1 cellular context compared by ENCODE assay signal in the genomic region with DNA sequence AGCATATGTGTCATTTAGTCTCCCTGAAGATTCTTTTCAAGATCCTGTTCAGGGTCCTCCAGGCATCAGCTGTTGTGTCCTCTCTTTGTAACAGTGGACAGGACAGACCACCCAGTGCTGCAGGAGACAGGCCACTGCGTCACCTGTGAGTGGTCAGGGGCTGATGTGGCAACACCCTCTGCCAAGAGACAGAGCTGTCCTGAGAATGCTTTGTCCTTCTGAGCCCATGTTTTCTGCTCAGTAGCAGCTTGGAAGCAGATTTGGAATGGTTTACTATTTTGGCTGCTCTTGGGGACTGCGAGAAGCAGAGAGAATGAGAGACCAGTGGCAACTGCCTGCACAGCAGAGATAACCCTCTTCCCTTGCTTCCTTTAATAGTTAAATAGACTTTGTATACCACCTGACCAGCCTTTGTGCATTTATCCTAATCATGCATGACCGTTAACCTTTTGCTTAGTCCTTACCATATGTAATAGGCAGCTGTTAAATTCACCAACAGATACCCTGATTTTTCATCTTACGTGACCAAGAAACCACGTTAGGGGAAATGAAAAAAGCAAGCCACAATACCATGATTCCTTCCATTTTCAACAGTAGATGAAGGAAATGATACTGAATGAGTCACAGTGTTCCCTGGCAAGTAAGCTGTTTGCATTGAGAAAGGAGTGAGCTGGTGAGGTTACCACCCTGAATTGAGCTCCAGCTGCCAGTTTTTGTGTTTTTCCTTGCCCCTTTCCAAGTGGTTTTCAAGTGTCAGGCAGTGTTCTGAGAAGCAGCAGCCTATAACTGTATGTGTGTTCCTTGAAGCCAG.
A peak's percentile ranks its signal among the peaks of the same experiment; 100 is the strongest.
TF ChIP-seq lines count a peak whose summit lies in the region.

No MANE protein-coding gene starts in this region.

TF ChIP-seq in GM12878, 131 proteins besides CTCF, POLR2A, EP300 and RAD21 (continues in another document):
- TF ChIP-seq, protein P1, sequence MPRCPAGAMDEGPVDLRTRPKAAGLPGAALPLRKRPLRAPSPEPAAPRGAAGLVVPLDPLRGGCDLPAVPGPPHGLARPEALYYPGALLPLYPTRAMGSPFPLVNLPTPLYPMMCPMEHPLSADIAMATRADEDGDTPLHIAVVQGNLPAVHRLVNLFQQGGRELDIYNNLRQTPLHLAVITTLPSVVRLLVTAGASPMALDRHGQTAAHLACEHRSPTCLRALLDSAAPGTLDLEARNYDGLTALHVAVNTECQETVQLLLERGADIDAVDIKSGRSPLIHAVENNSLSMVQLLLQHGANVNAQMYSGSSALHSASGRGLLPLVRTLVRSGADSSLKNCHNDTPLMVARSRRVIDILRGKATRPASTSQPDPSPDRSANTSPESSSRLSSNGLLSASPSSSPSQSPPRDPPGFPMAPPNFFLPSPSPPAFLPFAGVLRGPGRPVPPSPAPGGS (IDR thresholded peaks at IDR 0.05; ENCODE audit: borderline replicate concordance, insufficient read depth, low read depth, low read length, poor library complexity, severe bottlenecking): peak; percentile 21
- TF ChIP-seq BCL11A (IDR thresholded peaks at IDR 0.05; ENCODE audit: low read depth, low read length) (peak; percentile 83), BHLHE40 (IDR thresholded peaks at IDR 0.05; ENCODE audit: borderline replicate concordance in 1 of 2, low read depth in 2 of 2, low read length in 1 of 2) (peak; percentile 50 to 69; a peak in 2 of 4 replicates), CBX3 (IDR thresholded peaks at IDR 0.05; ENCODE audit: borderline replicate concordance, low read depth) (no peak), PML (IDR thresholded peaks at IDR 0.05; ENCODE audit: low read length) (peak; percentile 40; the same call in 1 of the 2 replicates), MEF2B (IDR thresholded peaks at IDR 0.05; ENCODE audit: partially characterized antibody, poor library complexity, severe bottlenecking) (peak; percentile 43), SPI1 (IDR thresholded peaks at IDR 0.05; ENCODE audit: borderline replicate concordance, insufficient read depth, low read depth, low read length) (peak; percentile 95), FOXM1 (IDR thresholded peaks at IDR 0.05; ENCODE audit: low read depth, low read length) (peak; percentile 74; the same call in 1 of the 2 replicates), CBX5 (IDR thresholded peaks at IDR 0.05; ENCODE audit: low read depth) (0 out of 2 replicates have a peak, but pooled peaks have one; percentile 67), ZNF217 (IDR thresholded peaks at IDR 0.05) (peak; percentile 85), RUNX3 (IDR thresholded peaks at IDR 0.05; ENCODE audit: low read length) (peak; percentile 96), ZBED1 (IDR thresholded peaks at IDR 0.05; ENCODE audit: borderline replicate concordance) (0 out of 2 replicates have a peak, but pooled peaks have one; percentile 45), IRF4 (IDR thresholded peaks at IDR 0.05; ENCODE audit: low read depth, low read length) (peak; percentile 74; the same call in 1 of the 2 replicates), SREBF2 (IDR thresholded peaks at IDR 0.05; ENCODE audit: low read length) (no peak), BMI1 (IDR thresholded peaks at IDR 0.05; ENCODE audit: borderline replicate concordance) (peak; percentile 41; the same call in 1 of the 2 replicates), CREM (IDR thresholded peaks at IDR 0.05; ENCODE audit: low read depth) (peak; percentile 75), STAT1 (conservative IDR thresholded peaks at IDR 0.05) (no peak), NR2C1 (IDR thresholded peaks at IDR 0.05) (no peak), CREB1 (IDR thresholded peaks at IDR 0.05; ENCODE audit: low read depth) (0 out of 2 replicates have a peak, but pooled peaks have one; percentile 29), NBN (IDR thresholded peaks at IDR 0.05) (peak; percentile 88), CEBPB (IDR thresholded peaks at IDR 0.05; ENCODE audit: borderline replicate concordance in 1 of 2, low read depth in 2 of 2, low read length in 2 of 2) (0 out of 4 replicates have a peak, but pooled peaks of 1 of the 2 experiments have one; percentile 66), POU2F2 (IDR thresholded peaks at IDR 0.05; ENCODE audit: borderline replicate concordance, low read depth, low read length) (peak; percentile 53; the same call in 1 of the 3 replicates), ATF7 (IDR thresholded peaks at IDR 0.05; ENCODE audit: low read depth) (peak; percentile 84), MEF2A (IDR thresholded peaks at IDR 0.05; ENCODE audit: insufficient read depth, low read depth, low read length) (0 out of 2 replicates have a peak, but pooled peaks have one; percentile 28), IKZF1 (conservative IDR thresholded peaks at IDR 0.05) (peak; percentile 90), IKZF2 (IDR thresholded peaks at IDR 0.05) (peak; percentile 94 to 96), MTA2 (IDR thresholded peaks at IDR 0.05; ENCODE audit: low read depth) (peak; percentile 86), SREBF1 (IDR thresholded peaks at IDR 0.05; ENCODE audit: low read length) (no peak), SMARCA5 (IDR thresholded peaks at IDR 0.05) (peak; percentile 67; the same call in 1 of the 2 replicates), JUND (IDR thresholded peaks at IDR 0.05; ENCODE audit: low read depth, low read length) (peak; percentile 48; the same call in 1 of the 2 replicates), MTA3 (IDR thresholded peaks at IDR 0.05; ENCODE audit: borderline replicate concordance, low read length) (peak; percentile 92; the same call in 1 of the 2 replicates), CHD2 (IDR thresholded peaks at IDR 0.05; ENCODE audit: borderline replicate concordance, low read depth, low read length) (peak; percentile 52; the same call in 1 of the 2 replicates), JUNB (IDR thresholded peaks at IDR 0.05) (peak; percentile 65), GATAD2B (conservative IDR thresholded peaks at IDR 0.05; ENCODE audit: low read depth) (peak; percentile 46; the same call in 1 of the 2 replicates), ETV6 (conservative IDR thresholded peaks at IDR 0.05 in 1 of 2, IDR thresholded peaks at IDR 0.05 in 1 of 2; ENCODE audit: borderline replicate concordance in 1 of 2, low read depth in 1 of 2) (peak in 1 of 2 experiments; percentile 89; a peak in 2 of 4 replicates), TCF7 (IDR thresholded peaks at IDR 0.05; ENCODE audit: borderline replicate concordance) (no peak; the same call in 1 of the 2 replicates), RCOR1 (conservative IDR thresholded peaks at IDR 0.05; ENCODE audit: low read depth, low read length) (no peak; the same call in 1 of the 2 replicates), PAX5 (IDR thresholded peaks at IDR 0.05; ENCODE audit: borderline replicate concordance, low read depth, low read length) (peak; percentile 79; the same call in 1 of the 2 replicates), SMAD1 (IDR thresholded peaks at IDR 0.05; ENCODE audit: low read depth, partially characterized antibody) (peak; percentile 27), EED (IDR thresholded peaks at IDR 0.05; ENCODE audit: low read depth) (peak; percentile 90), EZH2 (IDR thresholded peaks at IDR 0.05; ENCODE audit: borderline replicate concordance, control insufficient read depth, low read depth, low read length) (0 out of 2 replicates have a peak, but pooled peaks have one; percentile 53), NFIC (IDR thresholded peaks at IDR 0.05; ENCODE audit: low read depth, low read length) (peak; percentile 86)
- TF ChIP-seq, protein P2, sequence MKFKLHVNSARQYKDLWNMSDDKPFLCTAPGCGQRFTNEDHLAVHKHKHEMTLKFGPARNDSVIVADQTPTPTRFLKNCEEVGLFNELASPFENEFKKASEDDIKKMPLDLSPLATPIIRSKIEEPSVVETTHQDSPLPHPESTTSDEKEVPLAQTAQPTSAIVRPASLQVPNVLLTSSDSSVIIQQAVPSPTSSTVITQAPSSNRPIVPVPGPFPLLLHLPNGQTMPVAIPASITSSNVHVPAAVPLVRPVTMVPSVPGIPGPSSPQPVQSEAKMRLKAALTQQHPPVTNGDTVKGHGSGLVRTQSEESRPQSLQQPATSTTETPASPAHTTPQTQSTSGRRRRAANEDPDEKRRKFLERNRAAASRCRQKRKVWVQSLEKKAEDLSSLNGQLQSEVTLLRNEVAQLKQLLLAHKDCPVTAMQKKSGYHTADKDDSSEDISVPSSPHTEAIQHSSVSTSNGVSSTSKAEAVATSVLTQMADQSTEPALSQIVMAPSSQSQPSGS (IDR thresholded peaks at IDR 0.05; ENCODE audit: low read length): peak; percentile 92
- TF ChIP-seq, protein P3, sequence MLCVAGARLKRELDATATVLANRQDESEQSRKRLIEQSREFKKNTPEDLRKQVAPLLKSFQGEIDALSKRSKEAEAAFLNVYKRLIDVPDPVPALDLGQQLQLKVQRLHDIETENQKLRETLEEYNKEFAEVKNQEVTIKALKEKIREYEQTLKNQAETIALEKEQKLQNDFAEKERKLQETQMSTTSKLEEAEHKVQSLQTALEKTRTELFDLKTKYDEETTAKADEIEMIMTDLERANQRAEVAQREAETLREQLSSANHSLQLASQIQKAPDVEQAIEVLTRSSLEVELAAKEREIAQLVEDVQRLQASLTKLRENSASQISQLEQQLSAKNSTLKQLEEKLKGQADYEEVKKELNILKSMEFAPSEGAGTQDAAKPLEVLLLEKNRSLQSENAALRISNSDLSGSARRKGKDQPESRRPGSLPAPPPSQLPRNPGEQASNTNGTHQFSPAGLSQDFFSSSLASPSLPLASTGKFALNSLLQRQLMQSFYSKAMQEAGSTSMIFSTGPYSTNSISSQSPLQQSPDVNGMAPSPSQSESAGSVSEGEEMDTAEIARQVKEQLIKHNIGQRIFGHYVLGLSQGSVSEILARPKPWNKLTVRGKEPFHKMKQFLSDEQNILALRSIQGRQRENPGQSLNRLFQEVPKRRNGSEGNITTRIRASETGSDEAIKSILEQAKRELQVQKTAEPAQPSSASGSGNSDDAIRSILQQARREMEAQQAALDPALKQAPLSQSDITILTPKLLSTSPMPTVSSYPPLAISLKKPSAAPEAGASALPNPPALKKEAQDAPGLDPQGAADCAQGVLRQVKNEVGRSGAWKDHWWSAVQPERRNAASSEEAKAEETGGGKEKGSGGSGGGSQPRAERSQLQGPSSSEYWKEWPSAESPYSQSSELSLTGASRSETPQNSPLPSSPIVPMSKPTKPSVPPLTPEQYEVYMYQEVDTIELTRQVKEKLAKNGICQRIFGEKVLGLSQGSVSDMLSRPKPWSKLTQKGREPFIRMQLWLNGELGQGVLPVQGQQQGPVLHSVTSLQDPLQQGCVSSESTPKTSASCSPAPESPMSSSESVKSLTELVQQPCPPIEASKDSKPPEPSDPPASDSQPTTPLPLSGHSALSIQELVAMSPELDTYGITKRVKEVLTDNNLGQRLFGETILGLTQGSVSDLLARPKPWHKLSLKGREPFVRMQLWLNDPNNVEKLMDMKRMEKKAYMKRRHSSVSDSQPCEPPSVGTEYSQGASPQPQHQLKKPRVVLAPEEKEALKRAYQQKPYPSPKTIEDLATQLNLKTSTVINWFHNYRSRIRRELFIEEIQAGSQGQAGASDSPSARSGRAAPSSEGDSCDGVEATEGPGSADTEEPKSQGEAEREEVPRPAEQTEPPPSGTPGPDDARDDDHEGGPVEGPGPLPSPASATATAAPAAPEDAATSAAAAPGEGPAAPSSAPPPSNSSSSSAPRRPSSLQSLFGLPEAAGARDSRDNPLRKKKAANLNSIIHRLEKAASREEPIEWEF (IDR thresholded peaks at IDR 0.05; ENCODE audit: insufficient replicate concordance, low read depth, low read length): no peak
- TF ChIP-seq, protein P4, sequence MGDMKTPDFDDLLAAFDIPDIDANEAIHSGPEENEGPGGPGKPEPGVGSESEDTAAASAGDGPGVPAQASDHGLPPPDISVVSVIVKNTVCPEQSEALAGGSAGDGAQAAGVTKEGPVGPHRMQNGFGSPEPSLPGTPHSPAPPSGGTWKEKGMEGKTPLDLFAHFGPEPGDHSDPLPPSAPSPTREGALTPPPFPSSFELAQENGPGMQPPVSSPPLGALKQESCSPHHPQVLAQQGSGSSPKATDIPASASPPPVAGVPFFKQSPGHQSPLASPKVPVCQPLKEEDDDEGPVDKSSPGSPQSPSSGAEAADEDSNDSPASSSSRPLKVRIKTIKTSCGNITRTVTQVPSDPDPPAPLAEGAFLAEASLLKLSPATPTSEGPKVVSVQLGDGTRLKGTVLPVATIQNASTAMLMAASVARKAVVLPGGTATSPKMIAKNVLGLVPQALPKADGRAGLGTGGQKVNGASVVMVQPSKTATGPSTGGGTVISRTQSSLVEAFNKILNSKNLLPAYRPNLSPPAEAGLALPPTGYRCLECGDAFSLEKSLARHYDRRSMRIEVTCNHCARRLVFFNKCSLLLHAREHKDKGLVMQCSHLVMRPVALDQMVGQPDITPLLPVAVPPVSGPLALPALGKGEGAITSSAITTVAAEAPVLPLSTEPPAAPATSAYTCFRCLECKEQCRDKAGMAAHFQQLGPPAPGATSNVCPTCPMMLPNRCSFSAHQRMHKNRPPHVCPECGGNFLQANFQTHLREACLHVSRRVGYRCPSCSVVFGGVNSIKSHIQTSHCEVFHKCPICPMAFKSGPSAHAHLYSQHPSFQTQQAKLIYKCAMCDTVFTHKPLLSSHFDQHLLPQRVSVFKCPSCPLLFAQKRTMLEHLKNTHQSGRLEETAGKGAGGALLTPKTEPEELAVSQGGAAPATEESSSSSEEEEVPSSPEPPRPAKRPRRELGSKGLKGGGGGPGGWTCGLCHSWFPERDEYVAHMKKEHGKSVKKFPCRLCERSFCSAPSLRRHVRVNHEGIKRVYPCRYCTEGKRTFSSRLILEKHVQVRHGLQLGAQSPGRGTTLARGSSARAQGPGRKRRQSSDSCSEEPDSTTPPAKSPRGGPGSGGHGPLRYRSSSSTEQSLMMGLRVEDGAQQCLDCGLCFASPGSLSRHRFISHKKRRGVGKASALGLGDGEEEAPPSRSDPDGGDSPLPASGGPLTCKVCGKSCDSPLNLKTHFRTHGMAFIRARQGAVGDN (IDR thresholded peaks at IDR 0.05): no peak
- TF ChIP-seq, protein P5, sequence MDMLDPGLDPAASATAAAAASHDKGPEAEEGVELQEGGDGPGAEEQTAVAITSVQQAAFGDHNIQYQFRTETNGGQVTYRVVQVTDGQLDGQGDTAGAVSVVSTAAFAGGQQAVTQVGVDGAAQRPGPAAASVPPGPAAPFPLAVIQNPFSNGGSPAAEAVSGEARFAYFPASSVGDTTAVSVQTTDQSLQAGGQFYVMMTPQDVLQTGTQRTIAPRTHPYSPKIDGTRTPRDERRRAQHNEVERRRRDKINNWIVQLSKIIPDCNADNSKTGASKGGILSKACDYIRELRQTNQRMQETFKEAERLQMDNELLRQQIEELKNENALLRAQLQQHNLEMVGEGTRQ (IDR thresholded peaks at IDR 0.05; ENCODE audit: borderline replicate concordance, low read depth, low read length): peak; percentile 28; the same call in 1 of the 2 replicates
- TF ChIP-seq, protein P6, sequence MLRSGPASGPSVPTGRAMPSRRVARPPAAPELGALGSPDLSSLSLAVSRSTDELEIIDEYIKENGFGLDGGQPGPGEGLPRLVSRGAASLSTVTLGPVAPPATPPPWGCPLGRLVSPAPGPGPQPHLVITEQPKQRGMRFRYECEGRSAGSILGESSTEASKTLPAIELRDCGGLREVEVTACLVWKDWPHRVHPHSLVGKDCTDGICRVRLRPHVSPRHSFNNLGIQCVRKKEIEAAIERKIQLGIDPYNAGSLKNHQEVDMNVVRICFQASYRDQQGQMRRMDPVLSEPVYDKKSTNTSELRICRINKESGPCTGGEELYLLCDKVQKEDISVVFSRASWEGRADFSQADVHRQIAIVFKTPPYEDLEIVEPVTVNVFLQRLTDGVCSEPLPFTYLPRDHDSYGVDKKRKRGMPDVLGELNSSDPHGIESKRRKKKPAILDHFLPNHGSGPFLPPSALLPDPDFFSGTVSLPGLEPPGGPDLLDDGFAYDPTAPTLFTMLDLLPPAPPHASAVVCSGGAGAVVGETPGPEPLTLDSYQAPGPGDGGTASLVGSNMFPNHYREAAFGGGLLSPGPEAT (IDR thresholded peaks at IDR 0.05; ENCODE audit: low read depth): peak; percentile 85
